In the genomic region with DNA sequence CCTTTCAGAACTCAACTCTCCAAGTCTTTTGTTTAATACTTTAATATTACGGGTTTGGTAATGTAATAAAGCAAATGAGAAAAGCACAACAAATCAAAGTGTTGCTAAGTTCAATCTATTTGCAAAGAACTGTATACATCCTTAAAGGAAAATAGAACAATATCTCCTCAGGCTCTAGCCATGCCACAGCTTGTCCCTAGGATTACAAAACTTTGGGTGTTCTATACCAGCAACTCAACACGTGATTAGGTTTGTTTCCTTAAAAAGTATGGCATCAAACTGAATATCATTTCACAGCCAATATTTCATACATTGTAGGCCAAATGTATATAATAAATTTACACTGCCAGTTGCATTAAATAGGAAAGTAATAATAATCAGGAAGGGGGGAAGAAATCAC, we compare ENCODE assay signal across 23 cellular contexts.
"Had no signal": no experiment of that assay in that cellular context is flagged by ENCODE, and none has a peak within 500 bp of the region (broad histone marks: within the 10 kb centered on the region; RNA-seq: fewer than 3 reads in every experiment).

No MANE protein-coding gene starts in this region.

- ATAC-seq: esophagus mucosa, gastrocnemius medialis, heart right ventricle, left cardiac atrium, left lung, left ventricle myocardium superior, lower lobe of right lung had no signal

- DNase-seq: dermis blood vessel endothelial cell; dorsolateral prefrontal cortex; effector CD4-positive, alpha-beta T cell; effector memory CD4-positive, alpha-beta T cell; erythroblast; esophagus squamous epithelium; foreskin fibroblast; foreskin melanocyte; gastrocnemius medialis; glutamatergic neuron; head of caudate nucleus; heart right ventricle; hippocampal formation; left cardiac atrium; left lung; left ventricle myocardium superior; lower lobe of right lung; mesendoderm; midbrain had no signal

- H3K27ac ChIP-seq: coronary artery, dorsolateral prefrontal cortex, epithelial cell of prostate, esophagus squamous epithelium, gastrocnemius medialis, heart right ventricle, left lung, lower lobe of right lung had no signal

- H3K36me3 Mint-ChIP-seq: memory B cell had no signal

- H3K27me3 ChIP-seq: dorsolateral prefrontal cortex, esophagus squamous epithelium, gastrocnemius medialis, heart right ventricle, left lung had no signal

- H3K36me3 ChIP-seq: esophagus squamous epithelium, gastrocnemius medialis, heart right ventricle, left lung, lower lobe of right lung had no signal

- H3K4me3 ChIP-seq: coronary artery, dorsolateral prefrontal cortex, esophagus squamous epithelium, gastrocnemius medialis, heart right ventricle, left lung, lower lobe of right lung had no signal

- H3K4me1 ChIP-seq: esophagus squamous epithelium, gastrocnemius medialis, left lung, lower lobe of right lung had no signal

- H3K9me3 ChIP-seq: esophagus squamous epithelium, gastrocnemius medialis, heart right ventricle, left lung, lower lobe of right lung had no signal

- H3K4me3 Mint-ChIP-seq: memory B cell had no signal

- H3K27ac Mint-ChIP-seq: memory B cell had no signal

- H3K4me1 Mint-ChIP-seq: memory B cell had no signal

- H3K9me3 Mint-ChIP-seq: memory B cell had no signal
